21 cellular contexts compared by ENCODE assay signal in genomic region chr20:19027971-19028370, GRCh38.
DNase-seq lines count a peak whose midpoint lies in the region; ATAC-seq and TF ChIP-seq lines count a peak whose summit lies in the region.
"Had no signal": no experiment of that assay in that cellular context is flagged by ENCODE, and none has a peak within 500 bp of the region (broad histone marks: within the 10 kb centered on the region; RNA-seq: fewer than 3 reads in every experiment).

No MANE protein-coding gene starts in this region.

- H3K4me3 Mint-ChIP-seq in osteocyte (ENCODE audit: unreplicated experiment): no peak overlapping the region
- H3K4me3 Mint-ChIP-seq: CD14-positive monocyte; CD4-positive, alpha-beta T cell; HFFc6 had no signal

- H3K36me3 ChIP-seq in esophagus muscularis mucosa (no peaks in the 10 kb centered on the region), gastroesophageal sphincter (no peaks in the 10 kb centered on the region)
- H3K36me3 ChIP-seq: BE2C; BLaER1 treated with 17β-estradiol and CSF1 and Interleukin-3, amounts not matched to agents 10 nM and 100 nM; HAP-1 had no signal

- no peak for TF ChIP-seq EP300 in esophagus muscularis mucosa (IDR thresholded peaks at IDR 0.05)
- no peak for TF ChIP-seq EP300 in gastroesophageal sphincter (IDR thresholded peaks at IDR 0.05)

- TF ChIP-seq CTCF in esophagus muscularis mucosa (IDR thresholded peaks at IDR 0.05) (no peak), osteocyte (IDR thresholded peaks at IDR 0.05) (no peak), gastroesophageal sphincter (IDR thresholded peaks at IDR 0.05) (no peak)

- H3K9me3 ChIP-seq in esophagus muscularis mucosa: peaks cover 0 to 4% (median 0%) of the 10 kb centered on the region in 4 donors
- H3K9me3 ChIP-seq in gastroesophageal sphincter: peaks cover 0 to 4% (median 0%) of the 10 kb centered on the region in 3 donors
- H3K9me3 ChIP-seq: A549; BE2C; BLaER1 treated with 17β-estradiol and CSF1 and Interleukin-3, amounts not matched to agents 10 nM and 100 nM; HAP-1 had no signal

- H3K27me3 Mint-ChIP-seq in osteocyte (ENCODE audit: unreplicated experiment): no peaks in the 10 kb centered on the region

- H3K9me3 Mint-ChIP-seq in osteocyte (ENCODE audit: unreplicated experiment): peaks cover 13% of the 10 kb centered on the region
- H3K9me3 Mint-ChIP-seq: CD4-positive, alpha-beta T cell had no signal

- H3K27me3 ChIP-seq in esophagus muscularis mucosa (no peaks in the 10 kb centered on the region), gastroesophageal sphincter (no peaks in the 10 kb centered on the region)
- H3K27me3 ChIP-seq: BE2C; BLaER1 treated with 17β-estradiol and CSF1 and Interleukin-3, amounts not matched to agents 10 nM and 100 nM had no signal

- no peak for TF ChIP-seq POLR2A in esophagus muscularis mucosa (IDR thresholded peaks at IDR 0.05; ENCODE audit: low read depth)
- no peak for TF ChIP-seq POLR2A in gastroesophageal sphincter (IDR thresholded peaks at IDR 0.05)

- H3K36me3 Mint-ChIP-seq in osteocyte (ENCODE audit: unreplicated experiment): no peaks in the 10 kb centered on the region
- H3K36me3 Mint-ChIP-seq: CD14-positive monocyte had no signal

- H3K4me1 ChIP-seq in esophagus muscularis mucosa (peaks cover 12 to 17% (median 16%) of the 10 kb centered on the region in 4 donors), gastroesophageal sphincter (peaks cover 0 to 20% (median 7%) of the 10 kb centered on the region in 3 donors)
- H3K4me1 ChIP-seq: A549, BE2C, HAP-1 had no signal

- H3K4me1 Mint-ChIP-seq in osteocyte (ENCODE audit: unreplicated experiment): no peaks in the 10 kb centered on the region
- H3K4me1 Mint-ChIP-seq: CD14-positive monocyte had no signal

- no peak for ATAC-seq in GM21447 (IDR thresholded peaks at IDR 0.05; ENCODE audit: unreplicated experiment)
- no peak for ATAC-seq in gastroesophageal sphincter

- DNase-seq in ecto neural progenitor cell (ENCODE audit: low spot score) (peak; percentile 11), esophagus muscularis mucosa (ENCODE audit: extremely low spot score) (peak; percentile 45), osteocyte (ENCODE audit: extremely low spot score, unreplicated experiment) (peak; percentile 75), NCI-H2196 treated with DMSO at 0.1 percent for 48 hours (lab: John Stamatoyannopoulos, UW; ENCODE audit: unreplicated experiment) (no peak)
- DNase-seq: 8988T; ACHN; AML-193; BE2C; Calu3; CD4-positive, alpha-beta T cell; COR-L47; DMS79 treated with DMSO at 0.1 percent for 48 hours; GF-D8; GOT3; HFFc6 had no signal

- 96% methylated on average over 9 of the region's 9 CpGs for WGBS in esophagus muscularis mucosa
- 96% methylated on average over 4 of the region's 9 CpGs; no CpG with 5 or more reads in 1 of the 2 donors for WGBS in gastroesophageal sphincter (ENCODE audit: low coverage in 1 of 2), 2 donors

- no peak overlapping the region for H3K27ac Mint-ChIP-seq in osteocyte (ENCODE audit: unreplicated experiment)
- H3K27ac Mint-ChIP-seq: CD4-positive, alpha-beta T cell; HFFc6 had no signal

- intact Hi-C loops in esophagus muscularis mucosa (cut with DNase I): no loop called here

- H3K4me3 ChIP-seq in esophagus muscularis mucosa: no peak overlapping the region
- no peak overlapping the region for H3K4me3 ChIP-seq in gastroesophageal sphincter
- H3K4me3 ChIP-seq: A549; BLaER1 treated with 17β-estradiol and CSF1 and Interleukin-3, amounts not matched to agents 10 nM and 100 nM; HAP-1 had no signal

- no peak overlapping the region for H3K27ac ChIP-seq in esophagus muscularis mucosa (replicated peaks in 1 of 4)
- H3K27ac ChIP-seq in gastroesophageal sphincter: no peak overlapping the region
- H3K27ac ChIP-seq: A549; BLaER1 treated with 17β-estradiol and CSF1 and Interleukin-3, amounts not matched to agents 10 nM and 100 nM had no signal
